9 cellular contexts compared by ENCODE assay signal in genomic region chr6:35568967-35569606, GRCh38. TPM values are rescaled to one million over a fixed set of nuclear protein-coding genes. Genes with fewer than 3 reads are reported as not detected.
DNase-seq lines count a peak whose midpoint lies in the region; ATAC-seq and TF ChIP-seq lines count a peak whose summit lies in the region.
"Had no signal": no experiment of that assay in that cellular context is flagged by ENCODE, and none has a peak within 500 bp of the region (broad histone marks: within the 10 kb centered on the region; RNA-seq: fewer than 3 reads in every experiment).

No MANE protein-coding gene starts in this region.

- TF ChIP-seq CTCF in Calu3 (IDR thresholded peaks at IDR 0.05; ENCODE audit: unreplicated experiment) (no peak), vagina (IDR thresholded peaks at IDR 0.05) (peak in 1 of 3 experiments; percentile 23)

- BruUV-seq in Calu3 (replicated peaks; lab: Mats Ljungman, UMichigan), result no TSS peak

- H3K27me3 ChIP-seq in right cardiac atrium (ENCODE audit: control insufficient read depth, insufficient read depth) (no peaks in the 10 kb centered on the region), vagina (no peaks in the 10 kb centered on the region)

- peaks cover 28% of the 10 kb centered on the region for H3K27me3 Mint-ChIP-seq in Calu3 (ENCODE audit: unreplicated experiment)

- intact Hi-C loops in Calu3 (cut with micrococcal nuclease; ENCODE audit: unreplicated experiment), result no loop called here
- intact Hi-C loops in right cardiac atrium (cut with DNase I), result no loop called here
- intact Hi-C loops in vagina (cut with DNase I), result no loop called here

- no peaks in the 10 kb centered on the region for H3K4me1 Mint-ChIP-seq in Calu3 (ENCODE audit: low read depth, unreplicated experiment)

- WGBS in right cardiac atrium, result 82% methylated on average over 8 of the region's 8 CpGs

- no peak overlapping the region for H3K27ac Mint-ChIP-seq in Calu3 (ENCODE audit: unreplicated experiment)

- H3K4me1 ChIP-seq in right cardiac atrium (ENCODE audit: control insufficient read depth, insufficient read depth, low read length), result no peaks in the 10 kb centered on the region
- no peaks in the 10 kb centered on the region for H3K4me1 ChIP-seq in vagina

- H3K4me3 Mint-ChIP-seq in Calu3 (ENCODE audit: low read depth, unreplicated experiment), result no peak overlapping the region
- H3K4me3 Mint-ChIP-seq: stimulated activated naive CD8-positive, alpha-beta T cell treated with anti-CD3 and anti-CD28 coated beads, Interleukin-15, Interleukin-2, amounts not matched to agents 100 ng/mL and 50 ng/mL, for 24 hours had no signal

- ATAC-seq in right cardiac atrium, result peak; percentile 75 to 78
- ATAC-seq in GM21447 (IDR thresholded peaks at IDR 0.05; ENCODE audit: unreplicated experiment), result no peak
- no peak for ATAC-seq in GM21360 (IDR thresholded peaks at IDR 0.05; ENCODE audit: unreplicated experiment)

- peaks cover 4% of the 10 kb centered on the region for H3K9me3 Mint-ChIP-seq in Calu3 (ENCODE audit: low read depth, unreplicated experiment)
- H3K9me3 Mint-ChIP-seq: stimulated activated naive CD8-positive, alpha-beta T cell treated with anti-CD3 and anti-CD28 coated beads, Interleukin-15, Interleukin-2, amounts not matched to agents 100 ng/mL and 50 ng/mL, for 24 hours had no signal

- no peaks in the 10 kb centered on the region for H3K9me3 ChIP-seq in right cardiac atrium (ENCODE audit: control insufficient read depth, low read length)
- H3K9me3 ChIP-seq in vagina, result no peaks in the 10 kb centered on the region

- H3K27ac ChIP-seq in right cardiac atrium (ENCODE audit: low read length) (no peak overlapping the region), vagina (no peak overlapping the region)

- H3K36me3 Mint-ChIP-seq in Calu3 (ENCODE audit: insufficient read depth, unreplicated experiment), result no peaks in the 10 kb centered on the region

- TF ChIP-seq POLR2A in vagina (IDR thresholded peaks at IDR 0.05), result no peak

- peaks cover 7 to 18% of the 10 kb centered on the region in 2 donors for H3K36me3 ChIP-seq in vagina

- H3K4me3 ChIP-seq in right cardiac atrium (ENCODE audit: low read length), result no peak overlapping the region
- H3K4me3 ChIP-seq in vagina, result no peak overlapping the region

- CTCF ChIA-PET in Calu3 (lab: Charles Lee), result interaction anchor here (0.6 kb wide), 1 partner anchor 723 kb away, joined by 9 read pairs; no protein-coding TSS in a partner anchor

- DNase-seq in Calu3 (peak; percentile 32), NCI-H2171 treated with DMSO at 0.1 percent for 48 hours (lab: John Stamatoyannopoulos, UW) (peak; percentile 94), right cardiac atrium (peak; percentile 53 to 89 (median 68)), vagina (ENCODE audit: extremely low spot score in 2 of 2) (no peak)
- peak; percentile 33 for DNase-seq in activated naive CD4-positive, alpha-beta T cell treated with Interleukin-2 at 50 U/mL for 16 hours
- DNase-seq in stimulated activated CD8-positive, alpha-beta memory T cell treated with anti-CD3 and anti-CD28 coated beads, Interleukin-4, amount 100 ng/mL, for 24 hours (ENCODE audit: low read depth), result peak; percentile 9

RNA-seq across cellular contexts. Expression of gene TULP1, which starts 56.4 kb away (rescaled TPM):
- total RNA-seq in Calu3 (2022) (not detected in 2 replicates), right cardiac atrium (under 1 TPM in 2 of 4 donors, not detected in 2; 0.29 to 0.54 TPM), vagina (not detected)
- polyA plus RNA-seq in right cardiac atrium, result 0.34 TPM

Comparison
In these comparisons a context has a peak if more than half of its experiments do, and no peak if none do; other contexts are left out.
1. DNase-seq: peak in Calu3 (single experiment), NCI-H2171 treated with DMSO at 0.1 percent for 48 hours (single experiment), activated naive CD4-positive, alpha-beta T cell treated with Interleukin-2 at 50 U/mL for 16 hours (single experiment), right cardiac atrium (3 of 3) and stimulated activated CD8-positive, alpha-beta memory T cell treated with anti-CD3 and anti-CD28 coated beads, Interleukin-4, amount 100 ng/mL, for 24 hours (single experiment); none in vagina (0 of 2).
2. ATAC-seq: peak in right cardiac atrium (2 of 2); none in GM21447 (single experiment) and GM21360 (single experiment).